1 cellular context compared by ENCODE assay signal in the genomic region with DNA sequence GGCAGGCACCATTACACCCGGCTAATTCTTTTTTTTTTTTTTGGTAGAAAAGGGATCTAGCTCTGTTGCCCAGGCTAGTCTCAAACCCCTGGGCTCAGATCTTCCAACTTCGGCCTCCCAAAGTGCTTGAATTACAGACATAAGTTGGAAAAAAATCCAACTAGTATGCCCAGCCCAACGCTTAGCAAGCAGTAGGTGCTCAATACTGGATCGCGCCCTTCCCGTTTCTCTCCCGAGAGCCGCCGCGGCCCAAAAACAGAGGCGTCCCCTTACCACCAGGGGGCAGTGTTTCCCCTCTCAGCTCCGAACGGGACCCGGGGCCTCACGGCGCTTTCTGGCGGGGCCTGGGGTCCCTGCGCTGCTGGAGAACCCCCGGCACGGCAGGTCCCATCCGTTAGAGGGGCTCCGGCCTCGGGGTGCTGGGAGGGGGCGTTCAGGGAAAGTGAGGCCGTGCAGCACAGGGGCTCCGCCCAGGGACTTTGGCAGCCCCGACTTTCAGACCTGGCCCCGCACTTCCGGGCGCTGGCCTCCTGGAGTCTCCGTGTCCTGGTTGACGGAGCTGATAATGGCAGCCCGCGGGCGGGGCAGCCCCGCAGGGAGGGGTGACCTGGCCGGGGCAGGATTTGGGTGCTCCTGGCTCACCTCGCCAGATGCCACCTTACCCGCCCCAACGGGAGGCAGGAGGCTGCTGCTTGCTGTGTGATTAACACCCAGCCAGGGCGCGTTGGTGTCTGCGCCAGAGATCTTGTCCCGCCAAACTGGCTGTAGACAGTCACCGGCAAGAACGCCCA.
A peak's percentile ranks its signal among the peaks of the same experiment; 100 is the strongest.
TF ChIP-seq lines count a peak whose summit lies in the region.

No MANE protein-coding gene starts in this region.

TF ChIP-seq in K562, 482 proteins besides CTCF, POLR2A, EP300 and RAD21 (continued from another document and continues in another):
- TF ChIP-seq TCF7 (IDR thresholded peaks at IDR 0.05; ENCODE audit: borderline replicate concordance), result peak; percentile 63; the same call in 1 of the 2 replicates
- TF ChIP-seq CHD7 (IDR thresholded peaks at IDR 0.05; ENCODE audit: low read depth, low read length), result no peak
- peak; percentile 19 to 62; a peak in 1 of 4 replicates for TF ChIP-seq FOXK2 (conservative IDR thresholded peaks at IDR 0.05 in 1 of 2, IDR thresholded peaks at IDR 0.05 in 1 of 2; ENCODE audit: low read depth in 2 of 2)
- TF ChIP-seq, protein P1, sequence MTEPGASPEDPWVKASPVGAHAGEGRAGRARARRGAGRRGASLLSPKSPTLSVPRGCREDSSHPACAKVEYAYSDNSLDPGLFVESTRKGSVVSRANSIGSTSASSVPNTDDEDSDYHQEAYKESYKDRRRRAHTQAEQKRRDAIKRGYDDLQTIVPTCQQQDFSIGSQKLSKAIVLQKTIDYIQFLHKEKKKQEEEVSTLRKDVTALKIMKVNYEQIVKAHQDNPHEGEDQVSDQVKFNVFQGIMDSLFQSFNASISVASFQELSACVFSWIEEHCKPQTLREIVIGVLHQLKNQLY (CRISPR knock-in tag; conservative IDR thresholded peaks at IDR 0.05), result peak in 1 of 2 experiments; percentile 53; a peak in 1 of 4 replicates
- TF ChIP-seq FOXA1 (IDR thresholded peaks at IDR 0.05; ENCODE audit: borderline replicate concordance), result no peak
- no peak for TF ChIP-seq ZNF280B (CRISPR knock-in tag; IDR thresholded peaks at IDR 0.05)
- TF ChIP-seq ATF7 (IDR thresholded peaks at IDR 0.05), result peak; percentile 92
- TF ChIP-seq UBTF (IDR thresholded peaks at IDR 0.05; ENCODE audit: borderline replicate concordance in 1 of 2, low read depth in 2 of 2, low read length in 2 of 2), result peak in 1 of 2 experiments; percentile 67; a peak in 2 of 4 replicates
- TF ChIP-seq ATF2 (CRISPR knock-in tag; IDR thresholded peaks at IDR 0.05), result no peak
- TF ChIP-seq ZNF76 (CRISPR knock-in tag; IDR thresholded peaks at IDR 0.05; ENCODE audit: borderline replicate concordance), result 0 out of 2 replicates have a peak, but pooled peaks have one; percentile 63
- no peak for TF ChIP-seq BCLAF1 (IDR thresholded peaks at IDR 0.05; ENCODE audit: borderline replicate concordance in 1 of 2, control insufficient read depth in 1 of 2, low read depth in 2 of 2, low read length in 1 of 2)
- TF ChIP-seq ETV1 (tag; conservative IDR thresholded peaks at IDR 0.05; ENCODE audit: low read depth), result peak; percentile 97
- TF ChIP-seq RBM17 (IDR thresholded peaks at IDR 0.05; ENCODE audit: borderline replicate concordance, low read depth, low read length), result no peak
- TF ChIP-seq ZSCAN29 (IDR thresholded peaks at IDR 0.05), result 0 out of 2 replicates have a peak, but pooled peaks have one; percentile 43
- no peak for TF ChIP-seq DNMT1 (IDR thresholded peaks at IDR 0.05)
- no peak for TF ChIP-seq CREBBP (IDR thresholded peaks at IDR 0.05; ENCODE audit: low read depth, low read length)
- peak; percentile 98 for TF ChIP-seq ARID2 (IDR thresholded peaks at IDR 0.05)
- no peak; the same call in 1 of the 2 replicates for TF ChIP-seq GABPB2 (CRISPR knock-in tag; conservative IDR thresholded peaks at IDR 0.05)
- TF ChIP-seq FUS (optimal IDR thresholded peaks at IDR 0.05; ENCODE audit: low read depth, low read length), result no peak
- TF ChIP-seq DIDO1 (tag; IDR thresholded peaks at IDR 0.05; ENCODE audit: low read depth), result 0 out of 2 replicates have a peak, but pooled peaks have one; percentile 40
- no peak for TF ChIP-seq CSDE1 (IDR thresholded peaks at IDR 0.05)
- TF ChIP-seq HMGXB4 (CRISPR knock-in tag; IDR thresholded peaks at IDR 0.05), result peak; percentile 81
- peak; percentile 61; the same call in 1 of the 2 replicates for TF ChIP-seq KLF6 (CRISPR knock-in tag; IDR thresholded peaks at IDR 0.05; ENCODE audit: borderline replicate concordance)
- peak; percentile 82 for TF ChIP-seq FOXP1 (CRISPR knock-in tag; IDR thresholded peaks at IDR 0.05)
- no peak for TF ChIP-seq FOS (IDR thresholded peaks at IDR 0.05; ENCODE audit: extremely low read depth, insufficient read length)
